ENCODE assay signal across 1 cellular context in the genomic region with DNA sequence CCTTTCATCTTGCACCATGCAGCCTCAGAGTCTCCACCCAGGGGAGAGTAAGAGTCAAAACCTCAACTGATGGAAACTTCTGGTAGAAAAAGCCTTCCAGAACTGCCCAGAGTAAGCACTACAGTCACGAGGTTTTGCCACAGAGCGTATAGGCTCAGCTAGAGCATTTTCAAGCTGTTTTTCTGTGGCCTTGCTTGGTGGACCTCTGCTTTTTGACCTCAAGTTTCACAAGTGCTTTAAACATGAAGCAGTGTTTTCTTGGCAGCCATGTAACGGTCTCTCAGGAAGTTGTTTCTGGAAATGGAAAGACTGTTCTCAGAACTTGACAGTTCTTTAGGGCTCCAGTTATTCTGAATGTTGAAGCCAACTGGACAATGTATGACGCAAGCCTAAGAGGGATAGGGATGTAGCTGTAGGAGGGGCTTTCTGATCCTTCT.
TF ChIP-seq lines count a peak whose summit lies in the region.

No MANE protein-coding gene starts in this region.

TF ChIP-seq in GM12878, 131 proteins besides CTCF, POLR2A, EP300 and RAD21 (continued from another document and continues in another):
- TF ChIP-seq ATF2 (IDR thresholded peaks at IDR 0.05; ENCODE audit: low read length) (no peak), USF2 (IDR thresholded peaks at IDR 0.05; ENCODE audit: borderline replicate concordance, low read depth, low read length) (no peak; the same call in 1 of the 2 replicates), RB1 (IDR thresholded peaks at IDR 0.05; ENCODE audit: borderline replicate concordance) (no peak), CBX5 (IDR thresholded peaks at IDR 0.05; ENCODE audit: low read depth) (no peak), ZBED1 (IDR thresholded peaks at IDR 0.05; ENCODE audit: borderline replicate concordance) (no peak), RBBP5 (conservative IDR thresholded peaks at IDR 0.05) (no peak), ESRRA (IDR thresholded peaks at IDR 0.05; ENCODE audit: low read length) (no peak), SRF (IDR thresholded peaks at IDR 0.05; ENCODE audit: low read depth in 2 of 2, low read length in 2 of 2) (no peak), SMAD5 (IDR thresholded peaks at IDR 0.05; ENCODE audit: low read depth) (no peak), POLR2AphosphoS2 (IDR thresholded peaks at IDR 0.05; ENCODE audit: low read depth, low read length) (no peak), IRF5 (IDR thresholded peaks at IDR 0.05; ENCODE audit: borderline replicate concordance) (no peak), MEF2A (IDR thresholded peaks at IDR 0.05; ENCODE audit: insufficient read depth, low read depth, low read length) (no peak), CEBPZ (IDR thresholded peaks at IDR 0.05; ENCODE audit: low read depth, low read length) (no peak), CHD2 (IDR thresholded peaks at IDR 0.05; ENCODE audit: borderline replicate concordance, low read depth, low read length) (no peak), GATAD2B (conservative IDR thresholded peaks at IDR 0.05; ENCODE audit: low read depth) (no peak), CHD1 (IDR thresholded peaks at IDR 0.05; ENCODE audit: low read depth, low read length) (no peak), E4F1 (IDR thresholded peaks at IDR 0.05; ENCODE audit: borderline replicate concordance, partially characterized antibody) (no peak), ZNF384 (IDR thresholded peaks at IDR 0.05; ENCODE audit: borderline replicate concordance, low read depth, low read length) (no peak), CBX3 (IDR thresholded peaks at IDR 0.05; ENCODE audit: borderline replicate concordance, low read depth) (no peak), E2F8 (IDR thresholded peaks at IDR 0.05; ENCODE audit: low read depth, partially characterized antibody) (no peak), HDGF (IDR thresholded peaks at IDR 0.05) (no peak), SKIL (IDR thresholded peaks at IDR 0.05; ENCODE audit: low read depth, poor library complexity, severe bottlenecking) (peak; percentile 23), MAX (IDR thresholded peaks at IDR 0.05; ENCODE audit: low read depth, low read length) (no peak), SREBF2 (IDR thresholded peaks at IDR 0.05; ENCODE audit: low read length) (no peak), MEF2B (IDR thresholded peaks at IDR 0.05; ENCODE audit: partially characterized antibody, poor library complexity, severe bottlenecking) (peak; percentile 52), ZBTB40 (IDR thresholded peaks at IDR 0.05; ENCODE audit: borderline replicate concordance) (no peak), WRNIP1 (IDR thresholded peaks at IDR 0.05; ENCODE audit: borderline replicate concordance, low read depth, low read length) (no peak), NR2C2 (IDR thresholded peaks at IDR 0.05; ENCODE audit: borderline replicate concordance, control insufficient read depth, insufficient read length, low read depth) (no peak), RUNX3 (IDR thresholded peaks at IDR 0.05; ENCODE audit: low read length) (peak; percentile 24; the same call in 1 of the 2 replicates), NFXL1 (IDR thresholded peaks at IDR 0.05; ENCODE audit: borderline replicate concordance) (no peak), BACH1 (IDR thresholded peaks at IDR 0.05; ENCODE audit: borderline replicate concordance) (no peak), STAT1 (conservative IDR thresholded peaks at IDR 0.05) (no peak), EGR1 (IDR thresholded peaks at IDR 0.05; ENCODE audit: borderline replicate concordance in 1 of 2, low read depth in 2 of 2, low read length in 2 of 2) (no peak), ZNF217 (IDR thresholded peaks at IDR 0.05) (no peak), IRF3 (IDR thresholded peaks at IDR 0.05) (no peak), TAF1 (IDR thresholded peaks at IDR 0.05; ENCODE audit: borderline replicate concordance, low read depth, low read length) (no peak), HDAC6 (IDR thresholded peaks at IDR 0.05; ENCODE audit: unreplicated experiment) (no peak), DPF2 (IDR thresholded peaks at IDR 0.05) (no peak), SREBF1 (IDR thresholded peaks at IDR 0.05; ENCODE audit: low read length) (no peak)
